In genomic region chr12:62697893-62698292, GRCh38 we compare ENCODE assay signal across 22 cellular contexts.
DNase-seq lines count a peak whose midpoint lies in the region; ATAC-seq, FAIRE-seq and TF ChIP-seq lines count a peak whose summit lies in the region.
"Had no signal": no experiment of that assay in that cellular context is flagged by ENCODE, and none has a peak within 500 bp of the region (broad histone marks: within the 10 kb centered on the region; RNA-seq: fewer than 3 reads in every experiment).

No MANE protein-coding gene starts in this region.

- no peaks in the 10 kb centered on the region for H3K79me2 ChIP-seq in mammary epithelial cell (ENCODE audit: insufficient read depth, low read length)

- H3K4me1 Mint-ChIP-seq in HFFc6 (ENCODE audit: low read depth) (peaks cover 55% of the 10 kb centered on the region), WTC11 (peaks cover 23% of the 10 kb centered on the region)
- H3K4me1 Mint-ChIP-seq: CD4-positive, CD25-positive, alpha-beta regulatory T cell had no signal

- H3K27ac Mint-ChIP-seq in HFFc6 (peak overlapping the region; percentile 85), WTC11 (no peak overlapping the region)
- H3K27ac Mint-ChIP-seq: activated CD8-positive, alpha-beta T cell treated with anti-CD3 and anti-CD28 coated beads for 36 hours; activated T-cell treated with anti-CD3 and anti-CD28 coated beads, Interleukin-2, amount 50 U/mL, for 24 hours; CD4-positive, CD25-positive, alpha-beta regulatory T cell; H9; naive thymus-derived CD4-positive, alpha-beta T cell had no signal

- H3K9me3 Mint-ChIP-seq in HFFc6 (no peaks in the 10 kb centered on the region), WTC11 (0 out of 2 replicates have a peak, but pooled peaks cover 3% of the 10 kb centered on the region)
- H3K9me3 Mint-ChIP-seq: activated CD8-positive, alpha-beta T cell treated with anti-CD3 and anti-CD28 coated beads for 36 hours; activated T-cell treated with anti-CD3 and anti-CD28 coated beads, Interleukin-2, amount 50 U/mL, for 24 hours; CD4-positive, CD25-positive, alpha-beta regulatory T cell; H9; naive thymus-derived CD4-positive, alpha-beta T cell had no signal

- no peak overlapping the region for H2BK12ac ChIP-seq in mesenchymal stem cell (ENCODE audit: low read length in 2 of 2)

- no peaks in the 10 kb centered on the region for H4K20me1 ChIP-seq in mammary epithelial cell (ENCODE audit: insufficient read depth, low read length)

- H3K4ac ChIP-seq in mesenchymal stem cell (ENCODE audit: low read depth in 1 of 2, low read length in 2 of 2), result no peak overlapping the region

- no peak overlapping the region for H2AK5ac ChIP-seq in mesenchymal stem cell (ENCODE audit: low read length, severe bottlenecking)

- H3K27me3 Mint-ChIP-seq in HFFc6 (ENCODE audit: insufficient read depth) (no peaks in the 10 kb centered on the region), WTC11 (ENCODE audit: low read depth) (no peaks in the 10 kb centered on the region)
- H3K27me3 Mint-ChIP-seq: activated CD8-positive, alpha-beta T cell treated with anti-CD3 and anti-CD28 coated beads for 36 hours had no signal

- WGBS in mammary epithelial cell (ENCODE audit: low coverage, missing lambda C conversion rate), result 75% methylated on average over 1 of the region's 1 CpG
- WGBS in mesenchymal stem cell, result 97% methylated on average over 1 of the region's 1 CpG

- no peak overlapping the region for H3K4me2 ChIP-seq in mammary epithelial cell (ENCODE audit: insufficient read depth, low read depth, low read length)
- H3K4me2 ChIP-seq in mesenchymal stem cell (ENCODE audit: low read length, poor library complexity, severe bottlenecking), result no peak overlapping the region

- H3K9ac ChIP-seq in mammary epithelial cell (ENCODE audit: insufficient read depth, low read length), result no peak overlapping the region
- H3K9ac ChIP-seq in mesenchymal stem cell (ENCODE audit: low read length), result peak overlapping the region; percentile 58

- ATAC-seq in HG02840 (IDR thresholded peaks at IDR 0.05; ENCODE audit: low FRiP score, unreplicated experiment) (no peak), GM21526 (IDR thresholded peaks at IDR 0.05; ENCODE audit: low FRiP score, unreplicated experiment) (no peak), WTC11 (no peak)
- ATAC-seq: activated CD8-positive, alpha-beta T cell treated with anti-CD3 and anti-CD28 coated beads for 36 hours; naive thymus-derived CD4-positive, alpha-beta T cell had no signal

- H3K27ac ChIP-seq in mammary epithelial cell (ENCODE audit: insufficient read depth, low read depth, low read length) (no peak overlapping the region), mesenchymal stem cell (ENCODE audit: low read length, poor library complexity, severe bottlenecking) (no peak overlapping the region)
- H3K27ac ChIP-seq: vagina had no signal

- POLR2A ChIA-PET in WTC11 (lab: Charles Lee), result no interaction called here

- no peak overlapping the region for H3K18ac ChIP-seq in mesenchymal stem cell (ENCODE audit: low read depth in 1 of 2, low read length in 2 of 2)

- no peaks in the 10 kb centered on the region for H3K79me1 ChIP-seq in mesenchymal stem cell (replicated peaks; ENCODE audit: low read length, poor library complexity, severe bottlenecking)

- peak overlapping the region; percentile 64 for H2AFZ ChIP-seq in mammary epithelial cell (ENCODE audit: low read depth, low read length)
- H2AFZ ChIP-seq in mesenchymal stem cell (ENCODE audit: low read depth, low read length), result no peak overlapping the region

- no peak overlapping the region for H2BK15ac ChIP-seq in mesenchymal stem cell (ENCODE audit: low read depth, poor library complexity, severe bottlenecking)

- H3K4me1 ChIP-seq in mammary epithelial cell (ENCODE audit: insufficient read depth, low read length), result peaks cover 20% of the 10 kb centered on the region
- peaks cover 8% of the 10 kb centered on the region for H3K4me1 ChIP-seq in mesenchymal stem cell (ENCODE audit: control insufficient read depth, insufficient read depth, low read depth, low read length)

- dilution Hi-C loops in mammary epithelial cell (cut with HindIII; ENCODE audit: low sequenced_read_pairs), result no loop called here

- FAIRE-seq in A204.1 (lab: Jason Lieb, UNC), result peak; percentile 72

- no peak overlapping the region for H2BK5ac ChIP-seq in mesenchymal stem cell (ENCODE audit: low read depth, low read length, poor library complexity, severe bottlenecking)

- H3K4me3 ChIP-seq in mammary epithelial cell (replicated peaks in 1 of 3; ENCODE audit: insufficient read depth in 1 of 3, low read depth in 2 of 3, low read length in 3 of 3) (no peak overlapping the region), mesenchymal stem cell (ENCODE audit: insufficient read depth in 1 of 2, low read depth in 1 of 2, low read length in 2 of 2) (no peak overlapping the region)
- H3K4me3 ChIP-seq: vagina had no signal

- no peak overlapping the region for H3K14ac ChIP-seq in mesenchymal stem cell (ENCODE audit: low read length in 2 of 2)

- H3K36me3 ChIP-seq in mammary epithelial cell (ENCODE audit: insufficient read depth, low read length) (no peaks in the 10 kb centered on the region), mesenchymal stem cell (ENCODE audit: control insufficient read depth in 1 of 2, insufficient read depth in 2 of 2, low read depth in 1 of 2, low read length in 2 of 2) (no peaks in the 10 kb centered on the region)
- H3K36me3 ChIP-seq: vagina had no signal

- TF ChIP-seq CTCF in HFFc6 (IDR thresholded peaks at IDR 0.05) (no peak), mammary epithelial cell (conservative IDR thresholded peaks at IDR 0.05 in 1 of 2, IDR thresholded peaks at IDR 0.05 in 1 of 2; ENCODE audit: extremely low read depth in 1 of 2, insufficient read depth in 1 of 2, low read depth in 1 of 2, low read length in 2 of 2) (no peak), WTC11 (IDR thresholded peaks at IDR 0.05) (no peak)

- H2BK120ac ChIP-seq in mesenchymal stem cell (ENCODE audit: low read depth, low read length), result no peak overlapping the region

- no peak overlapping the region for H4K91ac ChIP-seq in mesenchymal stem cell (ENCODE audit: low read length)

- H3K4me3 Mint-ChIP-seq in HFFc6 (no peak overlapping the region), WTC11 (no peak overlapping the region)
- H3K4me3 Mint-ChIP-seq: activated CD8-positive, alpha-beta T cell treated with anti-CD3 and anti-CD28 coated beads for 36 hours; activated T-cell treated with anti-CD3 and anti-CD28 coated beads, Interleukin-2, amount 50 U/mL, for 24 hours; CD4-positive, CD25-positive, alpha-beta regulatory T cell; H9; naive thymus-derived CD4-positive, alpha-beta T cell had no signal

- intact Hi-C loops in mammary epithelial cell (cut with micrococcal nuclease), result no loop called here

- H3K36me3 Mint-ChIP-seq in HFFc6 (ENCODE audit: low read depth) (no peaks in the 10 kb centered on the region), WTC11 (peaks cover 10% of the 10 kb centered on the region)
- H3K36me3 Mint-ChIP-seq: CD4-positive, CD25-positive, alpha-beta regulatory T cell; naive thymus-derived CD4-positive, alpha-beta T cell had no signal

- no TSS peak for BruUV-seq in mammary epithelial cell (replicated peaks; lab: Mats Ljungman, UMichigan)

- H4K8ac ChIP-seq in mesenchymal stem cell (ENCODE audit: low read length), result no peak overlapping the region

- CTCF ChIA-PET in mammary epithelial cell (lab: Charles Lee; ENCODE audit: low non-redundant PET) (no interaction called here), WTC11 (lab: Charles Lee) (no interaction called here)

- in situ Hi-C loops in mammary epithelial cell (cut with MboI; ENCODE audit: low sequenced_read_pairs in 2 of 2), result no loop called here

- H3K23ac ChIP-seq in mesenchymal stem cell (ENCODE audit: low read length in 2 of 2), result no peak overlapping the region

- DNase-seq in HFFc6 (no peak), mammary epithelial cell (no peak), mesenchymal stem cell (no peak), DMS 273 treated with DMSO at 0.1 percent for 48 hours (lab: John Stamatoyannopoulos, UW) (no peak), WTC11 (ENCODE audit: low spot score) (no peak)
- DNase-seq: activated CD4-positive, CD25-positive, alpha-beta regulatory T cell treated with anti-CD3 and anti-CD28 coated beads, Interleukin-2, amount 50 U/mL, for 72 hours; activated CD8-positive, alpha-beta T cell treated with anti-CD3 and anti-CD28 coated beads for 36 hours; activated T-cell treated with anti-CD3 and anti-CD28 coated beads, Interleukin-2, amount 50 U/mL, for 24 hours; anterior cingulate cortex; CD4-positive, CD25-positive, alpha-beta regulatory T cell; cerebellar nuclear complex; glutamatergic neuron; H9; naive thymus-derived CD4-positive, alpha-beta T cell; NCI-H187; RPMI8226; substantia nigra; SW 1271 had no signal

- H3K27me3 ChIP-seq in mammary epithelial cell (ENCODE audit: insufficient read depth, low read length) (no peaks in the 10 kb centered on the region), mesenchymal stem cell (ENCODE audit: control insufficient read depth in 1 of 2, insufficient read depth in 1 of 2, low read length in 2 of 2) (no peaks in the 10 kb centered on the region)
- H3K27me3 ChIP-seq: vagina had no signal

- no peaks in the 10 kb centered on the region for H3K9me3 ChIP-seq in mammary epithelial cell (replicated peaks; ENCODE audit: insufficient read depth, low read length)
- no peaks in the 10 kb centered on the region for H3K9me3 ChIP-seq in mesenchymal stem cell (ENCODE audit: control insufficient read depth, low read length)
- H3K9me3 ChIP-seq: vagina had no signal

TF ChIP-seq in WTC11, 78 proteins besides CTCF, POLR2A, EP300 and RAD21:
- TF ChIP-seq ZBTB43 (CRISPR knock-in tag; IDR thresholded peaks at IDR 0.05), result no peak
